In genomic region chr19:41570639-41571112, GRCh38 we compare ENCODE assay signal across 9 cellular contexts. TPM values are rescaled to one million over a fixed set of nuclear protein-coding genes. Genes with fewer than 3 reads are reported as not detected.
DNase-seq lines count a peak whose midpoint lies in the region; ATAC-seq and TF ChIP-seq lines count a peak whose summit lies in the region.
"Had no signal": no experiment of that assay in that cellular context is flagged by ENCODE, and none has a peak within 500 bp of the region (broad histone marks: within the 10 kb centered on the region; RNA-seq: fewer than 3 reads in every experiment).

No MANE protein-coding gene starts in this region.

- no peaks in the 10 kb centered on the region for H3K36me3 ChIP-seq in KMS-11 (ENCODE audit: insufficient read depth)
- no peaks in the 10 kb centered on the region for H3K36me3 ChIP-seq in Panc1 (ENCODE audit: control insufficient read depth, insufficient read depth, low read length)
- no peaks in the 10 kb centered on the region for H3K36me3 ChIP-seq in suprapubic skin

- H3K27ac ChIP-seq in KMS-11 = no peak overlapping the region
- H3K27ac ChIP-seq in Panc1 (ENCODE audit: low read length) = no peak overlapping the region
- H3K27ac ChIP-seq in suprapubic skin = no peak overlapping the region

- H3K36me3 Mint-ChIP-seq in activated T-cell treated with anti-CD3 and anti-CD28 coated beads, Interleukin-2, amount 50 U/mL, for 4 hours (ENCODE audit: insufficient read depth) = peaks cover 8% of the 10 kb centered on the region

- WGBS in suprapubic skin = 3% methylated on average over 7 of the region's 7 CpGs

- no peak for TF ChIP-seq POLR2A in suprapubic skin (IDR thresholded peaks at IDR 0.05)

- H3K9me3 Mint-ChIP-seq in activated T-cell treated with anti-CD3 and anti-CD28 coated beads, Interleukin-2, amount 50 U/mL, for 4 hours = no peaks in the 10 kb centered on the region
- H3K9me3 Mint-ChIP-seq: activated naive CD4-positive, alpha-beta T cell treated with anti-CD3 and anti-CD28 coated beads, Interleukin-2, amount 50 U/mL, for 24 hours had no signal

- POLR2A ChIA-PET in Panc1 (lab: Charles Lee) = no interaction called here

- peak; percentile 98 for ATAC-seq in Panc1
- ATAC-seq in activated T-cell treated with anti-CD3 and anti-CD28 coated beads, Interleukin-2, amount 50 U/mL, for 4 hours = peak; percentile 99 to 100
- ATAC-seq in HG02759 (IDR thresholded peaks at IDR 0.05; ENCODE audit: unreplicated experiment) = no peak

- H2AFZ ChIP-seq in KMS-11 (ENCODE audit: low read depth) = peak overlapping the region; percentile 46; the same call in 1 of the 2 replicates

- no peaks in the 10 kb centered on the region for H3K79me2 ChIP-seq in KMS-11 (ENCODE audit: insufficient read depth, low read depth)

- TF ChIP-seq CTCF in KMS-11 (conservative IDR thresholded peaks at IDR 0.05; ENCODE audit: low read depth, low read length) (peak; percentile 98), Panc1 (IDR thresholded peaks at IDR 0.05) (peak; percentile 89), fibroblast of pulmonary artery (IDR thresholded peaks at IDR 0.05; ENCODE audit: low read length, missing control alignments) (peak; percentile 96), suprapubic skin (IDR thresholded peaks at IDR 0.05) (peak; percentile 58 to 88)

- H3K27me3 ChIP-seq in KMS-11 (ENCODE audit: insufficient read depth, low read depth) = no peaks in the 10 kb centered on the region
- H3K27me3 ChIP-seq in Panc1 (ENCODE audit: control insufficient read depth, insufficient read depth, low read length) = peaks cover 4% of the 10 kb centered on the region
- H3K27me3 ChIP-seq in suprapubic skin = peaks cover 56% of the 10 kb centered on the region

- H3K4me3 ChIP-seq in KMS-11 (IDR thresholded peaks at IDR 0.05; ENCODE audit: insufficient read depth, low read depth, low read length) (no peak overlapping the region), Panc1 (ENCODE audit: low read depth in 2 of 2, low read length in 2 of 2) (no peak overlapping the region), fibroblast of pulmonary artery (replicated peaks; ENCODE audit: low read depth, low read length) (no peak overlapping the region), suprapubic skin (no peak overlapping the region)

- peaks cover 38% of the 10 kb centered on the region for H3K4me1 Mint-ChIP-seq in activated T-cell treated with anti-CD3 and anti-CD28 coated beads, Interleukin-2, amount 50 U/mL, for 4 hours (ENCODE audit: low read depth)

- DNase-seq in DMS53 (lab: John Stamatoyannopoulos, UW) (peak; percentile 92), Panc1 (ENCODE audit: low read depth, low spot score) (peak; percentile 33), fibroblast of pulmonary artery (ENCODE audit: low read depth) (peak; percentile 75), occipital lobe (lab: John Stamatoyannopoulos, UW) (peak; percentile 22), suprapubic skin (ENCODE audit: low spot score in 2 of 2) (peak in 1 of 2 donors; percentile 82)
- DNase-seq in activated T-cell treated with anti-CD3 and anti-CD28 coated beads, Interleukin-2, amount 50 U/mL, for 4 hours = peak; percentile 83

- H3K4me1 ChIP-seq in KMS-11 (ENCODE audit: low read depth, poor library complexity, severe bottlenecking) = peaks cover 29% of the 10 kb centered on the region
- H3K4me1 ChIP-seq in Panc1 (ENCODE audit: control insufficient read depth, insufficient read depth, low read length) = no peaks in the 10 kb centered on the region
- H3K4me1 ChIP-seq in suprapubic skin = no peaks in the 10 kb centered on the region

- BruUV-seq in Panc1 (replicated peaks; lab: Mats Ljungman, UMichigan) = no TSS peak

- in situ Hi-C loops in Panc1 (cut with HindIII; ENCODE audit: low pct_unique_long_range_greater_than_20kb, low sequenced_read_pairs) = no loop called here

- H3K4me3 Mint-ChIP-seq in activated T-cell treated with anti-CD3 and anti-CD28 coated beads, Interleukin-2, amount 50 U/mL, for 4 hours = no peak overlapping the region
- H3K4me3 Mint-ChIP-seq: activated naive CD4-positive, alpha-beta T cell treated with anti-CD3 and anti-CD28 coated beads, Interleukin-2, amount 50 U/mL, for 24 hours had no signal

- H4K20me1 ChIP-seq in KMS-11 (ENCODE audit: insufficient read depth) = no peaks in the 10 kb centered on the region

- intact Hi-C loops in Panc1 (cut with micrococcal nuclease; ENCODE audit: unreplicated experiment) = no loop called here

- H3K9ac ChIP-seq in KMS-11 = no peak overlapping the region

- peak overlapping the region; percentile 51 for H3K4me2 ChIP-seq in KMS-11

- CTCF ChIA-PET in Panc1 (lab: Charles Lee) = interaction anchor here (0.5 to 2.4 kb wide), 5 partner anchors 11 to 147 kb away, joined by 3 to 11 read pairs (median 3); no protein-coding TSS in a partner anchor

- no peaks in the 10 kb centered on the region for H3K27me3 Mint-ChIP-seq in activated T-cell treated with anti-CD3 and anti-CD28 coated beads, Interleukin-2, amount 50 U/mL, for 4 hours (ENCODE audit: low read depth)
- H3K27me3 Mint-ChIP-seq: activated naive CD4-positive, alpha-beta T cell treated with anti-CD3 and anti-CD28 coated beads, Interleukin-2, amount 50 U/mL, for 24 hours had no signal

- TF ChIP-seq EP300 in suprapubic skin (IDR thresholded peaks at IDR 0.05) = no peak

- H3K9me3 ChIP-seq in Panc1 (ENCODE audit: control insufficient read depth, insufficient read depth, low read depth, low read length) (no peaks in the 10 kb centered on the region), suprapubic skin (no peaks in the 10 kb centered on the region)

RNA-seq across cellular contexts. Expression of gene CEACAM21, which starts 5.3 kb away (rescaled TPM):
- total RNA-seq in Panc1 (2021; ENCODE audit: unreplicated experiment) = not detected
- not detected for polyA plus RNA-seq in Panc1 (2012; ENCODE audit: insufficient read length)
- 10 to 100 TPM in 2 of 3 donors, 1 to 10 TPM in 1; 6.1 to 12.9 (median 11.0) TPM for total RNA-seq in activated T-cell treated with anti-CD3 and anti-CD28 coated beads, Interleukin-2, amount 50 U/mL, for 4 hours
- 1.6 TPM for total RNA-seq in occipital lobe
- 1 to 10 TPM in 1 of 4 donors, not detected in 3; 2.3 TPM for total RNA-seq in suprapubic skin

RNA-seq across cellular contexts. Expression of gene CEACAM4, which starts 56.2 kb away (rescaled TPM):
- total RNA-seq in Panc1 (2021; ENCODE audit: unreplicated experiment) (not detected), occipital lobe (not detected), suprapubic skin (1 to 10 TPM in 1 of 4 donors, not detected in 3; 1.9 TPM)
- polyA plus RNA-seq in Panc1 (2012; ENCODE audit: insufficient read length) = not detected
- not detected for total RNA-seq in activated T-cell treated with anti-CD3 and anti-CD28 coated beads, Interleukin-2, amount 50 U/mL, for 4 hours
